20 cellular contexts compared by ENCODE assay signal in genomic region chr11:13038366-13038765, GRCh38. TPM values are rescaled to one million over a fixed set of nuclear protein-coding genes. Genes with fewer than 3 reads are reported as not detected.
"Had no signal": no experiment of that assay in that cellular context is flagged by ENCODE, and none has a peak within 500 bp of the region (broad histone marks: within the 10 kb centered on the region; RNA-seq: fewer than 3 reads in every experiment).

No MANE protein-coding gene starts in this region.

- H3K9me3 ChIP-seq: left ventricle myocardium inferior, mucosa of descending colon, pancreas, tibial nerve, uterus had no signal

- H3K36me3 Mint-ChIP-seq: memory B cell; naive thymus-derived CD8-positive, alpha-beta T cell; stimulated activated naive B cell treated with anti-CD40 and anti-IgM and Interleukin-4, amounts not matched to agents 10 μg/mL and 1 μg/mL and 100 μg/mL, for 72 hours had no signal

- H3K4me3 Mint-ChIP-seq: activated naive CD4-positive, alpha-beta T cell treated with anti-CD3 and anti-CD28 coated beads for 36 hours; activated naive CD8-positive, alpha-beta T cell treated with anti-CD3 and anti-CD28 coated beads, Interleukin-2, amount 50 U/mL, for 24 hours; dendritic cell treated with granulocyte-macrophage colony-stimulating factor and Interleukin-4, amounts not matched to agents 40 ng/mL and 50 ng/mL, for 4 days; effector memory CD8-positive, alpha-beta T cell; memory B cell; naive thymus-derived CD8-positive, alpha-beta T cell; stimulated activated naive B cell treated with anti-CD40 and anti-IgM and Interleukin-4, amounts not matched to agents 10 μg/mL and 1 μg/mL and 100 μg/mL, for 72 hours; T-helper 2 cell treated with Interferon-gamma antibody and Interleukin-4, amounts not matched to agents 5 μg/mL and 100 μg/mL, for 36 hours had no signal

- H3K4me1 ChIP-seq: uterus had no signal

- H3K27ac Mint-ChIP-seq: activated naive CD4-positive, alpha-beta T cell treated with anti-CD3 and anti-CD28 coated beads for 36 hours; activated naive CD8-positive, alpha-beta T cell treated with anti-CD3 and anti-CD28 coated beads, Interleukin-2, amount 50 U/mL, for 24 hours; activated T-helper 2 cell treated with anti-CD3 and anti-CD28 coated beads, Interferon-gamma antibody, Interleukin-2, Interleukin-4, amounts not matched to agents 10 μg/mL and 5 μg/mL and 100 μg/mL, durations not matched to agents 14 hours and 24 hours and 36 hours; dendritic cell treated with granulocyte-macrophage colony-stimulating factor and Interleukin-4, amounts not matched to agents 40 ng/mL and 50 ng/mL, for 4 days; effector memory CD8-positive, alpha-beta T cell; memory B cell; naive thymus-derived CD8-positive, alpha-beta T cell; stimulated activated naive B cell treated with anti-CD40 and anti-IgM and Interleukin-4, amounts not matched to agents 10 μg/mL and 1 μg/mL and 100 μg/mL, for 72 hours; T-helper 2 cell treated with Interferon-gamma antibody and Interleukin-4, amounts not matched to agents 5 μg/mL and 100 μg/mL, for 36 hours had no signal

- DNase-seq: activated CD4-positive, CD25-positive, alpha-beta regulatory T cell treated with anti-CD3 and anti-CD28 coated beads, Interleukin-2, amount 50 U/mL, for 72 hours; activated naive CD4-positive, alpha-beta T cell treated with anti-CD3 and anti-CD28 coated beads for 36 hours; activated naive CD8-positive, alpha-beta T cell treated with anti-CD3 and anti-CD28 coated beads, Interleukin-2, amount 50 U/mL, for 24 hours; activated T-cell treated with anti-CD3 and anti-CD28 coated beads for 4 hours; aorta; effector memory CD8-positive, alpha-beta T cell; hypothalamus; left ventricle myocardium inferior; mucosa of descending colon; naive thymus-derived CD8-positive, alpha-beta T cell; pancreas; stimulated activated naive B cell treated with anti-CD40 and anti-IgM and Interleukin-4, amounts not matched to agents 10 μg/mL and 1 μg/mL and 100 μg/mL, for 72 hours; uterus had no signal

- H3K4me1 Mint-ChIP-seq: activated naive CD8-positive, alpha-beta T cell treated with anti-CD3 and anti-CD28 coated beads, Interleukin-2, amount 50 U/mL, for 24 hours; memory B cell; naive thymus-derived CD8-positive, alpha-beta T cell; stimulated activated naive B cell treated with anti-CD40 and anti-IgM and Interleukin-4, amounts not matched to agents 10 μg/mL and 1 μg/mL and 100 μg/mL, for 72 hours had no signal

- H3K9me3 Mint-ChIP-seq: activated naive CD4-positive, alpha-beta T cell treated with anti-CD3 and anti-CD28 coated beads for 36 hours; activated naive CD8-positive, alpha-beta T cell treated with anti-CD3 and anti-CD28 coated beads, Interleukin-2, amount 50 U/mL, for 24 hours; activated T-helper 2 cell treated with anti-CD3 and anti-CD28 coated beads, Interferon-gamma antibody, Interleukin-2, Interleukin-4, amounts not matched to agents 10 μg/mL and 5 μg/mL and 100 μg/mL, durations not matched to agents 14 hours and 24 hours and 36 hours; dendritic cell treated with granulocyte-macrophage colony-stimulating factor and Interleukin-4, amounts not matched to agents 40 ng/mL and 50 ng/mL, for 4 days; effector memory CD8-positive, alpha-beta T cell; memory B cell; naive thymus-derived CD8-positive, alpha-beta T cell; T-helper 2 cell treated with Interferon-gamma antibody and Interleukin-4, amounts not matched to agents 5 μg/mL and 100 μg/mL, for 36 hours had no signal

- H3K4me3 ChIP-seq: left ventricle myocardium inferior, mucosa of descending colon, pancreas, tibial nerve, uterus had no signal

- ATAC-seq: activated naive CD8-positive, alpha-beta T cell treated with anti-CD3 and anti-CD28 coated beads, Interleukin-2, amount 50 U/mL, for 24 hours; effector memory CD8-positive, alpha-beta T cell; mucosa of descending colon; naive thymus-derived CD8-positive, alpha-beta T cell; pancreas; stimulated activated naive B cell treated with anti-CD40 and anti-IgM and Interleukin-4, amounts not matched to agents 10 μg/mL and 1 μg/mL and 100 μg/mL, for 72 hours had no signal

- H3K27me3 ChIP-seq: pancreas, uterus had no signal

- H3K36me3 ChIP-seq: left ventricle myocardium inferior, pancreas, tibial nerve, uterus had no signal

- H3K27ac ChIP-seq: left ventricle myocardium inferior, pancreas, tibial nerve, uterus had no signal

RNA-seq across cellular contexts. Expression of gene RASSF10, which starts 29.2 kb away (rescaled TPM):
- total RNA-seq: activated CD8-positive, alpha-beta memory T cell treated with anti-CD3 and anti-CD28 coated beads for 36 hours; activated naive CD4-positive, alpha-beta T cell treated with anti-CD3 and anti-CD28 coated beads for 36 hours; activated T-helper 2 cell treated with anti-CD3 and anti-CD28 coated beads, Interferon-gamma antibody, Interleukin-2, Interleukin-4, amounts not matched to agents 10 μg/mL and 5 μg/mL and 100 μg/mL, durations not matched to agents 14 hours and 24 hours and 36 hours; fibroblast of villous mesenchyme; naive thymus-derived CD8-positive, alpha-beta T cell had no signal
- polyA plus RNA-seq: aorta; naive thymus-derived CD8-positive, alpha-beta T cell had no signal
